Comparison of ENCODE assay signal across 9 cellular contexts in genomic region chr17:34997355-34997862, GRCh38. TPM values are rescaled to one million over a fixed set of nuclear protein-coding genes. Genes with fewer than 3 reads are reported as not detected.
A peak's percentile ranks its signal among the peaks of the same experiment; 100 is the strongest.
DNase-seq lines count a peak whose midpoint lies in the region; ATAC-seq and TF ChIP-seq lines count a peak whose summit lies in the region.
"Had no signal": no experiment of that assay in that cellular context is flagged by ENCODE, and none has a peak within 500 bp of the region (broad histone marks: within the 10 kb centered on the region; RNA-seq: fewer than 3 reads in every experiment).

No MANE protein-coding gene starts in this region.

- POLR2A ChIA-PET in activated CD4-positive, alpha-beta T cell treated with anti-CD3 and anti-CD28 coated beads for 36 hours (lab: Charles Lee) = no interaction called here

- H3K4me3 ChIP-seq in left lung (no peak overlapping the region), thoracic aorta (no peak overlapping the region)

- peaks cover 0 to 93% of the 10 kb centered on the region in 2 donors for H3K36me3 ChIP-seq in left lung
- H3K36me3 ChIP-seq in thoracic aorta = peaks cover 34% of the 10 kb centered on the region

- H3K27me3 ChIP-seq in left lung (no peaks in the 10 kb centered on the region), thoracic aorta (replicated peaks; ENCODE audit: insufficient read depth) (no peaks in the 10 kb centered on the region)

- intact Hi-C loops in dendritic cell treated with granulocyte-macrophage colony-stimulating factor and Interleukin-4, amounts not matched to agents 40 ng/mL and 50 ng/mL, for 4 days (cut with micrococcal nuclease) = no loop called here
- intact Hi-C loops in left lung (cut with DNase I) = no loop called here
- intact Hi-C loops in activated CD4-positive, alpha-beta T cell treated with anti-CD3 and anti-CD28 coated beads for 36 hours (cut with DNase I, micrococcal nuclease) = loop anchor here in 1 of 2 experiments (10.0 kb wide), 1 partner anchor 747 kb away; no protein-coding TSS in a partner anchor

- H3K36me3 Mint-ChIP-seq in dendritic cell treated with granulocyte-macrophage colony-stimulating factor and Interleukin-4, amounts not matched to agents 40 ng/mL and 50 ng/mL, for 4 days (ENCODE audit: low read depth) = peaks cover 76% of the 10 kb centered on the region
- peaks cover 40% of the 10 kb centered on the region for H3K36me3 Mint-ChIP-seq in activated CD4-positive, alpha-beta T cell treated with anti-CD3 and anti-CD28 coated beads for 36 hours (ENCODE audit: low read depth)

- peaks cover 6 to 32% of the 10 kb centered on the region in 2 donors for H3K4me1 ChIP-seq in left lung
- peaks cover 6 to 17% of the 10 kb centered on the region in 2 donors for H3K4me1 ChIP-seq in thoracic aorta (ENCODE audit: control insufficient read depth in 1 of 2, low read depth in 2 of 2)

- no peak overlapping the region for H3K4me3 Mint-ChIP-seq in dendritic cell treated with granulocyte-macrophage colony-stimulating factor and Interleukin-4, amounts not matched to agents 40 ng/mL and 50 ng/mL, for 4 days
- H3K4me3 Mint-ChIP-seq in activated CD4-positive, alpha-beta T cell treated with anti-CD3 and anti-CD28 coated beads for 36 hours = no peak overlapping the region

- peaks cover 34% of the 10 kb centered on the region for H3K4me1 Mint-ChIP-seq in dendritic cell treated with granulocyte-macrophage colony-stimulating factor and Interleukin-4, amounts not matched to agents 40 ng/mL and 50 ng/mL, for 4 days (ENCODE audit: low read depth)
- H3K4me1 Mint-ChIP-seq in activated CD4-positive, alpha-beta T cell treated with anti-CD3 and anti-CD28 coated beads for 36 hours = peaks cover 6% of the 10 kb centered on the region

- peak; percentile 50 to 76 for DNase-seq in NCI-H446 (lab: John Stamatoyannopoulos, UW)
- peak in 1 of 2 donors; percentile 68 for DNase-seq in left lung
- no peak for DNase-seq in thoracic aorta (ENCODE audit: low spot score)
- DNase-seq in NCI-H748 (lab: John Stamatoyannopoulos, UW; ENCODE audit: unreplicated experiment) = no peak
- no peak for DNase-seq in activated CD4-positive, alpha-beta T cell treated with anti-CD3 and anti-CD28 coated beads for 36 hours
- no peak for DNase-seq in H4 (ENCODE audit: low spot score)
- DNase-seq: NCI-H187 treated with DMSO at 0.1 percent for 48 hours had no signal

- H3K9me3 ChIP-seq in left lung = no peaks in the 10 kb centered on the region
- H3K9me3 ChIP-seq in thoracic aorta = no peaks in the 10 kb centered on the region

- no peaks in the 10 kb centered on the region for H3K9me3 Mint-ChIP-seq in dendritic cell treated with granulocyte-macrophage colony-stimulating factor and Interleukin-4, amounts not matched to agents 40 ng/mL and 50 ng/mL, for 4 days
- no peaks in the 10 kb centered on the region for H3K9me3 Mint-ChIP-seq in activated CD4-positive, alpha-beta T cell treated with anti-CD3 and anti-CD28 coated beads for 36 hours (ENCODE audit: low read depth)

- H3K27ac Mint-ChIP-seq in dendritic cell treated with granulocyte-macrophage colony-stimulating factor and Interleukin-4, amounts not matched to agents 40 ng/mL and 50 ng/mL, for 4 days = peak overlapping the region; percentile 38
- no peak overlapping the region for H3K27ac Mint-ChIP-seq in activated CD4-positive, alpha-beta T cell treated with anti-CD3 and anti-CD28 coated beads for 36 hours

- H3K27ac ChIP-seq in left lung = peak overlapping the region; percentile 41 to 70
- H3K27ac ChIP-seq in thoracic aorta = peak overlapping the region; percentile 71 to 72

- no peak for TF ChIP-seq CTCF in left lung (IDR thresholded peaks at IDR 0.05)
- no peak for TF ChIP-seq CTCF in thoracic aorta (IDR thresholded peaks at IDR 0.05)

- no peaks in the 10 kb centered on the region for H3K27me3 Mint-ChIP-seq in dendritic cell treated with granulocyte-macrophage colony-stimulating factor and Interleukin-4, amounts not matched to agents 40 ng/mL and 50 ng/mL, for 4 days
- H3K27me3 Mint-ChIP-seq in activated CD4-positive, alpha-beta T cell treated with anti-CD3 and anti-CD28 coated beads for 36 hours = no peaks in the 10 kb centered on the region

- peak; percentile 76 for ATAC-seq in left lung
- peak; percentile 75 for ATAC-seq in thoracic aorta (ENCODE audit: insufficient number of reproducible peaks, low FRiP score, low read depth)
- no peak for ATAC-seq in GM18907 (IDR thresholded peaks at IDR 0.05; ENCODE audit: unreplicated experiment)
- ATAC-seq in activated CD4-positive, alpha-beta T cell treated with anti-CD3 and anti-CD28 coated beads for 36 hours = no peak

- CTCF ChIA-PET in activated CD4-positive, alpha-beta T cell treated with anti-CD3 and anti-CD28 coated beads for 36 hours (lab: Charles Lee) = interaction anchor here (1.0 to 2.3 kb wide), 8 partner anchors 11 to 123 kb away, joined by 3 to 8 read pairs (median 4); partner anchors contain the start of genes RAD51D and RFFL

RNA-seq across cellular contexts. Expression of gene LIG3, which starts 17.1 kb away (rescaled TPM):
- total RNA-seq in left lung (10 to 100 TPM; 27.5 to 30.1 TPM), thoracic aorta (10 to 100 TPM; 42.8 to 52.0 TPM)
- total RNA-seq in activated CD4-positive, alpha-beta T cell treated with anti-CD3 and anti-CD28 coated beads for 36 hours = 10 to 100 TPM; 42.3 to 56.8 TPM
- total RNA-seq in H4 (2014; rRNA removed; shearing (Covaris generic)) = 23.6 and 31.9 TPM in 2 replicates

RNA-seq across cellular contexts. Expression of gene ZNF830, which starts 36.1 kb away (rescaled TPM):
- total RNA-seq in left lung (10 to 100 TPM; 11.8 to 11.9 TPM), thoracic aorta (10 to 100 TPM in 1 of 2 donors, 1 to 10 TPM in 1; 5.1 to 20.1 TPM)
- total RNA-seq in activated CD4-positive, alpha-beta T cell treated with anti-CD3 and anti-CD28 coated beads for 36 hours = 10 to 100 TPM; 20.0 TPM
- 10.8 and 11.1 TPM in 2 replicates for total RNA-seq in H4 (2014; rRNA removed; shearing (Covaris generic))

RNA-seq across cellular contexts. Expression of gene CCT6B, which starts 36.1 kb away (rescaled TPM):
- total RNA-seq in left lung (1 to 10 TPM in 1 of 2 donors, under 1 TPM in 1; 0.58 to 2.0 TPM), thoracic aorta (1 to 10 TPM; 1.1 to 4.9 TPM)
- 1 to 10 TPM in 1 of 2 experiments, under 1 TPM in 1; 0.95 to 1.6 TPM for total RNA-seq in activated CD4-positive, alpha-beta T cell treated with anti-CD3 and anti-CD28 coated beads for 36 hours
- total RNA-seq in H4 (2014; rRNA removed; shearing (Covaris generic)) = 1.9 and 2.9 TPM in 2 replicates

Comparison
In these comparisons a context has a peak if more than half of its experiments do, and no peak if none do; other contexts are left out.
1. DNase-seq: peak in NCI-H446 (2 of 2); none in thoracic aorta (single experiment), NCI-H748 (single experiment), activated CD4-positive, alpha-beta T cell treated with anti-CD3 and anti-CD28 coated beads for 36 hours (single experiment) and H4 (single experiment).
2. ATAC-seq: peak in left lung (single experiment) and thoracic aorta (single experiment); none in GM18907 (single experiment) and activated CD4-positive, alpha-beta T cell treated with anti-CD3 and anti-CD28 coated beads for 36 hours (single experiment).